1 cellular context compared by ENCODE assay signal in the genomic region with DNA sequence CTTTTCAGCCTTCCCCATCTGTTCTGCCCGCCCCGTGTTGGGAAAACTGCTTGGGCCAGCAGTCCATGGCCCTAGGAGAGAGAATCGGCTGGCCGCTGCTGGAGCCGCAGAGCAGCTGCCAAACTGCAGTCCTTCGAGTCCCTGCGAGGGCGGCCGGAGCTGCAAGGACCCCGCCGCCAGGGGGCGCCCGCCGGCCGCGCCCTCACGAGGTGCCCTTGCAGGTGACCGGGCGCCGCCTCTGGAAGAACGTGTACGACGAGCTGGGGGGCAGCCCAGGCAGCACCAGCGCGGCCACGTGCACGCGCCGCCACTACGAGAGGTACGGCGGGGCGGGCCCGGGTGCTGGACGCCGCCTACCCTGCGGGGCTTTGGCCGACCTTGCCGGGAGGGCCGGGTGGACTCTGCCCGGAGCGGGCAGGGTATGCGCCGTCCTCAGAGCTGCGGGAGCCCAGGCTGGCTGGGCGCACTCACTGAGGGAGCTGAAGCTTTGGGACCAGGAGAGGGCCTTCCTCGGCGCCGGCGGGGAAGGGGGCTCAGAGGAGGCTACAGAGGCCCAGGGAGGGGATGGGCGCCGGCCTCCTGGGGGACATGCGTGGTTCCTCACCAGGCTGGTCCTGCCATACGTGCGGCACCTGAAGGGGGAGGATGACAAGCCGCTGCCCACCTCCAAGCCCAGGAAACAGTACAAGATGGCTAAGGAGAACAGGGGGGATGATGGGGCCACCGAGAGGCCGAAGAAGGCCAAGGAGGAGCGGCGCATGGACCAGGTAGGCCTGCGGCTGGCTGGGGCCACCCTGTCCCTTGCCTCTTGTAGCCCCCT.
TF ChIP-seq lines count a peak whose summit lies in the region.

No MANE protein-coding gene starts in this region.

TF ChIP-seq in HepG2, 621 proteins besides CTCF, POLR2A, EP300 and RAD21 (continued from another document):
- TF ChIP-seq, protein P1, sequence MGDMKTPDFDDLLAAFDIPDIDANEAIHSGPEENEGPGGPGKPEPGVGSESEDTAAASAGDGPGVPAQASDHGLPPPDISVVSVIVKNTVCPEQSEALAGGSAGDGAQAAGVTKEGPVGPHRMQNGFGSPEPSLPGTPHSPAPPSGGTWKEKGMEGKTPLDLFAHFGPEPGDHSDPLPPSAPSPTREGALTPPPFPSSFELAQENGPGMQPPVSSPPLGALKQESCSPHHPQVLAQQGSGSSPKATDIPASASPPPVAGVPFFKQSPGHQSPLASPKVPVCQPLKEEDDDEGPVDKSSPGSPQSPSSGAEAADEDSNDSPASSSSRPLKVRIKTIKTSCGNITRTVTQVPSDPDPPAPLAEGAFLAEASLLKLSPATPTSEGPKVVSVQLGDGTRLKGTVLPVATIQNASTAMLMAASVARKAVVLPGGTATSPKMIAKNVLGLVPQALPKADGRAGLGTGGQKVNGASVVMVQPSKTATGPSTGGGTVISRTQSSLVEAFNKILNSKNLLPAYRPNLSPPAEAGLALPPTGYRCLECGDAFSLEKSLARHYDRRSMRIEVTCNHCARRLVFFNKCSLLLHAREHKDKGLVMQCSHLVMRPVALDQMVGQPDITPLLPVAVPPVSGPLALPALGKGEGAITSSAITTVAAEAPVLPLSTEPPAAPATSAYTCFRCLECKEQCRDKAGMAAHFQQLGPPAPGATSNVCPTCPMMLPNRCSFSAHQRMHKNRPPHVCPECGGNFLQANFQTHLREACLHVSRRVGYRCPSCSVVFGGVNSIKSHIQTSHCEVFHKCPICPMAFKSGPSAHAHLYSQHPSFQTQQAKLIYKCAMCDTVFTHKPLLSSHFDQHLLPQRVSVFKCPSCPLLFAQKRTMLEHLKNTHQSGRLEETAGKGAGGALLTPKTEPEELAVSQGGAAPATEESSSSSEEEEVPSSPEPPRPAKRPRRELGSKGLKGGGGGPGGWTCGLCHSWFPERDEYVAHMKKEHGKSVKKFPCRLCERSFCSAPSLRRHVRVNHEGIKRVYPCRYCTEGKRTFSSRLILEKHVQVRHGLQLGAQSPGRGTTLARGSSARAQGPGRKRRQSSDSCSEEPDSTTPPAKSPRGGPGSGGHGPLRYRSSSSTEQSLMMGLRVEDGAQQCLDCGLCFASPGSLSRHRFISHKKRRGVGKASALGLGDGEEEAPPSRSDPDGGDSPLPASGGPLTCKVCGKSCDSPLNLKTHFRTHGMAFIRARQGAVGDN (CRISPR knock-in tag; IDR thresholded peaks at IDR 0.05): peak; percentile 98
- TF ChIP-seq ZNF331 (CRISPR knock-in tag; IDR thresholded peaks at IDR 0.05) (peak; percentile 94), ZNF530 (CRISPR knock-in tag; IDR thresholded peaks at IDR 0.05; ENCODE audit: low read depth) (no peak), FOXK1 (CRISPR knock-in tag; IDR thresholded peaks at IDR 0.05; ENCODE audit: borderline replicate concordance, low read depth) (peak; percentile 64; the same call in 1 of the 2 replicates), ZNF121 (CRISPR knock-in tag; IDR thresholded peaks at IDR 0.05) (peak; percentile 95), ZMYM3 (CRISPR knock-in tag; IDR thresholded peaks at IDR 0.05) (no peak; the same call in 1 of the 2 replicates), PLRG1 (conservative IDR thresholded peaks at IDR 0.05) (no peak), SP4 (CRISPR knock-in tag; IDR thresholded peaks at IDR 0.05) (peak; percentile 92), REL (CRISPR knock-in tag; conservative IDR thresholded peaks at IDR 0.05) (peak; percentile 97), ZSCAN21 (CRISPR knock-in tag; IDR thresholded peaks at IDR 0.05; ENCODE audit: borderline replicate concordance) (peak; percentile 91), NR2C2 (CRISPR knock-in tag; IDR thresholded peaks at IDR 0.05; ENCODE audit: borderline replicate concordance) (peak; percentile 63), ZNF616 (CRISPR knock-in tag; IDR thresholded peaks at IDR 0.05; ENCODE audit: low read depth) (peak; percentile 89; the same call in 1 of the 2 replicates), ZNF747 (CRISPR knock-in tag; IDR thresholded peaks at IDR 0.05; ENCODE audit: borderline replicate concordance) (peak; percentile 81; the same call in 1 of the 2 replicates), ZNF713 (CRISPR knock-in tag; IDR thresholded peaks at IDR 0.05) (peak; percentile 92; the same call in 1 of the 2 replicates), ZNF558 (CRISPR knock-in tag; IDR thresholded peaks at IDR 0.05; ENCODE audit: borderline replicate concordance) (no peak; the same call in 1 of the 2 replicates), ZNF589 (CRISPR knock-in tag; conservative IDR thresholded peaks at IDR 0.05) (peak; percentile 96), CHD4 (IDR thresholded peaks at IDR 0.05; ENCODE audit: borderline replicate concordance, low read length) (no peak), ZNF33A (CRISPR knock-in tag; IDR thresholded peaks at IDR 0.05; ENCODE audit: borderline replicate concordance) (no peak), ZNF788 (CRISPR knock-in tag; IDR thresholded peaks at IDR 0.05; ENCODE audit: borderline replicate concordance) (peak; percentile 89; the same call in 1 of the 2 replicates), MED8 (CRISPR knock-in tag; IDR thresholded peaks at IDR 0.05; ENCODE audit: insufficient replicate concordance) (peak; percentile 86), ATF1 (CRISPR knock-in tag; IDR thresholded peaks at IDR 0.05) (no peak), ETV5 (CRISPR knock-in tag; IDR thresholded peaks at IDR 0.05; ENCODE audit: borderline replicate concordance) (peak; percentile 73; the same call in 1 of the 2 replicates), PHF20 (CRISPR knock-in tag; IDR thresholded peaks at IDR 0.05) (peak; percentile 41; the same call in 1 of the 2 replicates), AKAP8 (CRISPR knock-in tag; IDR thresholded peaks at IDR 0.05) (peak; percentile 93; the same call in 1 of the 2 replicates), ZNF12 (CRISPR knock-in tag; IDR thresholded peaks at IDR 0.05) (peak; percentile 33; the same call in 1 of the 2 replicates), RXRA (CRISPR knock-in tag; IDR thresholded peaks at IDR 0.05) (peak; percentile 90)
- TF ChIP-seq, protein P2, sequence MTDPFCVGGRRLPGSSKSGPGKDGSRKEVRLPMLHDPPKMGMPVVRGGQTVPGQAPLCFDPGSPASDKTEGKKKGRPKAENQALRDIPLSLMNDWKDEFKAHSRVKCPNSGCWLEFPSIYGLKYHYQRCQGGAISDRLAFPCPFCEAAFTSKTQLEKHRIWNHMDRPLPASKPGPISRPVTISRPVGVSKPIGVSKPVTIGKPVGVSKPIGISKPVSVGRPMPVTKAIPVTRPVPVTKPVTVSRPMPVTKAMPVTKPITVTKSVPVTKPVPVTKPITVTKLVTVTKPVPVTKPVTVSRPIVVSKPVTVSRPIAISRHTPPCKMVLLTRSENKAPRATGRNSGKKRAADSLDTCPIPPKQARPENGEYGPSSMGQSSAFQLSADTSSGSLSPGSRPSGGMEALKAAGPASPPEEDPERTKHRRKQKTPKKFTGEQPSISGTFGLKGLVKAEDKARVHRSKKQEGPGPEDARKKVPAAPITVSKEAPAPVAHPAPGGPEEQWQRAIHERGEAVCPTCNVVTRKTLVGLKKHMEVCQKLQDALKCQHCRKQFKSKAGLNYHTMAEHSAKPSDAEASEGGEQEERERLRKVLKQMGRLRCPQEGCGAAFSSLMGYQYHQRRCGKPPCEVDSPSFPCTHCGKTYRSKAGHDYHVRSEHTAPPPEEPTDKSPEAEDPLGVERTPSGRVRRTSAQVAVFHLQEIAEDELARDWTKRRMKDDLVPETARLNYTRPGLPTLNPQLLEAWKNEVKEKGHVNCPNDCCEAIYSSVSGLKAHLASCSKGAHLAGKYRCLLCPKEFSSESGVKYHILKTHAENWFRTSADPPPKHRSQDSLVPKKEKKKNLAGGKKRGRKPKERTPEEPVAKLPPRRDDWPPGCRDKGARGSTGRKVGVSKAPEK (CRISPR knock-in tag; IDR thresholded peaks at IDR 0.05; ENCODE audit: borderline replicate concordance): no peak
- TF ChIP-seq, protein P3, sequence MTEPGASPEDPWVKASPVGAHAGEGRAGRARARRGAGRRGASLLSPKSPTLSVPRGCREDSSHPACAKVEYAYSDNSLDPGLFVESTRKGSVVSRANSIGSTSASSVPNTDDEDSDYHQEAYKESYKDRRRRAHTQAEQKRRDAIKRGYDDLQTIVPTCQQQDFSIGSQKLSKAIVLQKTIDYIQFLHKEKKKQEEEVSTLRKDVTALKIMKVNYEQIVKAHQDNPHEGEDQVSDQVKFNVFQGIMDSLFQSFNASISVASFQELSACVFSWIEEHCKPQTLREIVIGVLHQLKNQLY (CRISPR knock-in tag; IDR thresholded peaks at IDR 0.05): peak; percentile 94
